1 cellular context compared by ENCODE assay signal in genomic region chr19:42397315-42398166, GRCh38.
TF ChIP-seq lines count a peak whose summit lies in the region.

No MANE protein-coding gene starts in this region.

TF ChIP-seq in HEK293, 187 proteins besides CTCF, POLR2A, EP300 and RAD21 (continued from another document):
- TF ChIP-seq ZIC2 (tag by site-specific recombination; IDR thresholded peaks at IDR 0.05) (0 out of 2 replicates have a peak, but pooled peaks have one; percentile 41), ZNF670 (tag by site-specific recombination; IDR thresholded peaks at IDR 0.05; ENCODE audit: low read depth) (no peak), ZNF157 (tag by site-specific recombination; IDR thresholded peaks at IDR 0.05) (peak; percentile 23; the same call in 1 of the 2 replicates), ZNF776 (tag by site-specific recombination; IDR thresholded peaks at IDR 0.05; ENCODE audit: borderline replicate concordance) (no peak), ZNF549 (tag by site-specific recombination; IDR thresholded peaks at IDR 0.05) (no peak), SP2 (tag by site-specific recombination; IDR thresholded peaks at IDR 0.05) (no peak), ZNF555 (tag by site-specific recombination; conservative IDR thresholded peaks at IDR 0.05) (no peak), ZNF223 (tag by site-specific recombination; IDR thresholded peaks at IDR 0.05) (no peak), ZNF747 (tag by site-specific recombination; IDR thresholded peaks at IDR 0.05) (no peak), ZFP37 (tag by site-specific recombination; IDR thresholded peaks at IDR 0.05) (peak; percentile 35; the same call in 1 of the 2 replicates), ZNF394 (tag by site-specific recombination; IDR thresholded peaks at IDR 0.05; ENCODE audit: borderline replicate concordance) (no peak), MZF1 (tag by site-specific recombination; IDR thresholded peaks at IDR 0.05; ENCODE audit: borderline replicate concordance) (no peak), ZNF112 (tag by site-specific recombination; IDR thresholded peaks at IDR 0.05) (no peak), HOXC10 (CRISPR knock-in tag; IDR thresholded peaks at IDR 0.05) (no peak), ZNF37A (tag by site-specific recombination; IDR thresholded peaks at IDR 0.05) (no peak), KLF10 (tag by site-specific recombination; IDR thresholded peaks at IDR 0.05) (no peak), ZFP3 (tag by site-specific recombination; IDR thresholded peaks at IDR 0.05; ENCODE audit: low read depth) (no peak), YY1 (tag by site-specific recombination; IDR thresholded peaks at IDR 0.05) (no peak), ZNF121 (tag by site-specific recombination; IDR thresholded peaks at IDR 0.05) (no peak), ZNF133 (tag by site-specific recombination; IDR thresholded peaks at IDR 0.05) (no peak), GLIS1 (tag by site-specific recombination; IDR thresholded peaks at IDR 0.05) (no peak), ZNF23 (tag by site-specific recombination; IDR thresholded peaks at IDR 0.05; ENCODE audit: borderline replicate concordance) (no peak)
- TF ChIP-seq, protein P1, sequence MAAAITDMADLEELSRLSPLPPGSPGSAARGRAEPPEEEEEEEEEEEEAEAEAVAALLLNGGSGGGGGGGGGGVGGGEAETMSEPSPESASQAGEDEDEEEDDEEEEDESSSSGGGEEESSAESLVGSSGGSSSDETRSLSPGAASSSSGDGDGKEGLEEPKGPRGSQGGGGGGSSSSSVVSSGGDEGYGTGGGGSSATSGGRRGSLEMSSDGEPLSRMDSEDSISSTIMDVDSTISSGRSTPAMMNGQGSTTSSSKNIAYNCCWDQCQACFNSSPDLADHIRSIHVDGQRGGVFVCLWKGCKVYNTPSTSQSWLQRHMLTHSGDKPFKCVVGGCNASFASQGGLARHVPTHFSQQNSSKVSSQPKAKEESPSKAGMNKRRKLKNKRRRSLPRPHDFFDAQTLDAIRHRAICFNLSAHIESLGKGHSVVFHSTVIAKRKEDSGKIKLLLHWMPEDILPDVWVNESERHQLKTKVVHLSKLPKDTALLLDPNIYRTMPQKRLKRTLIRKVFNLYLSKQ (tag by site-specific recombination; IDR thresholded peaks at IDR 0.05; ENCODE audit: borderline replicate concordance), result no peak
- TF ChIP-seq, protein P2, sequence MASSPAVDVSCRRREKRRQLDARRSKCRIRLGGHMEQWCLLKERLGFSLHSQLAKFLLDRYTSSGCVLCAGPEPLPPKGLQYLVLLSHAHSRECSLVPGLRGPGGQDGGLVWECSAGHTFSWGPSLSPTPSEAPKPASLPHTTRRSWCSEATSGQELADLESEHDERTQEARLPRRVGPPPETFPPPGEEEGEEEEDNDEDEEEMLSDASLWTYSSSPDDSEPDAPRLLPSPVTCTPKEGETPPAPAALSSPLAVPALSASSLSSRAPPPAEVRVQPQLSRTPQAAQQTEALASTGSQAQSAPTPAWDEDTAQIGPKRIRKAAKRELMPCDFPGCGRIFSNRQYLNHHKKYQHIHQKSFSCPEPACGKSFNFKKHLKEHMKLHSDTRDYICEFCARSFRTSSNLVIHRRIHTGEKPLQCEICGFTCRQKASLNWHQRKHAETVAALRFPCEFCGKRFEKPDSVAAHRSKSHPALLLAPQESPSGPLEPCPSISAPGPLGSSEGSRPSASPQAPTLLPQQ (tag by site-specific recombination; IDR thresholded peaks at IDR 0.05), result no peak; the same call in 1 of the 2 replicates
- TF ChIP-seq, protein P3, sequence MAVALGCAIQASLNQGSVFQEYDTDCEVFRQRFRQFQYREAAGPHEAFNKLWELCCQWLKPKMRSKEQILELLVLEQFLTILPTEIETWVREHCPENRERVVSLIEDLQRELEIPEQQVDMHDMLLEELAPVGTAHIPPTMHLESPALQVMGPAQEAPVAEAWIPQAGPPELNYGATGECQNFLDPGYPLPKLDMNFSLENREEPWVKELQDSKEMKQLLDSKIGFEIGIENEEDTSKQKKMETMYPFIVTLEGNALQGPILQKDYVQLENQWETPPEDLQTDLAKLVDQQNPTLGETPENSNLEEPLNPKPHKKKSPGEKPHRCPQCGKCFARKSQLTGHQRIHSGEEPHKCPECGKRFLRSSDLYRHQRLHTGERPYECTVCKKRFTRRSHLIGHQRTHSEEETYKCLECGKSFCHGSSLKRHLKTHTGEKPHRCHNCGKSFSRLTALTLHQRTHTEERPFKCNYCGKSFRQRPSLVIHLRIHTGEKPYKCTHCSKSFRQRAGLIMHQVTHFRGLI (tag by site-specific recombination; IDR thresholded peaks at IDR 0.05), result no peak; the same call in 1 of the 2 replicates
- TF ChIP-seq, protein P4, sequence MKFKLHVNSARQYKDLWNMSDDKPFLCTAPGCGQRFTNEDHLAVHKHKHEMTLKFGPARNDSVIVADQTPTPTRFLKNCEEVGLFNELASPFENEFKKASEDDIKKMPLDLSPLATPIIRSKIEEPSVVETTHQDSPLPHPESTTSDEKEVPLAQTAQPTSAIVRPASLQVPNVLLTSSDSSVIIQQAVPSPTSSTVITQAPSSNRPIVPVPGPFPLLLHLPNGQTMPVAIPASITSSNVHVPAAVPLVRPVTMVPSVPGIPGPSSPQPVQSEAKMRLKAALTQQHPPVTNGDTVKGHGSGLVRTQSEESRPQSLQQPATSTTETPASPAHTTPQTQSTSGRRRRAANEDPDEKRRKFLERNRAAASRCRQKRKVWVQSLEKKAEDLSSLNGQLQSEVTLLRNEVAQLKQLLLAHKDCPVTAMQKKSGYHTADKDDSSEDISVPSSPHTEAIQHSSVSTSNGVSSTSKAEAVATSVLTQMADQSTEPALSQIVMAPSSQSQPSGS (tag by site-specific recombination; IDR thresholded peaks at IDR 0.05; ENCODE audit: low read depth), result no peak
